Comparison of ENCODE assay signal across 11 cellular contexts in genomic region chr9:124399323-124399962, GRCh38. TPM values are rescaled to one million over a fixed set of nuclear protein-coding genes. Genes with fewer than 3 reads are reported as not detected.
DNase-seq lines count a peak whose midpoint lies in the region; ATAC-seq and TF ChIP-seq lines count a peak whose summit lies in the region.
"Had no signal": no experiment of that assay in that cellular context is flagged by ENCODE, and none has a peak within 500 bp of the region (broad histone marks: within the 10 kb centered on the region; RNA-seq: fewer than 3 reads in every experiment).

No MANE protein-coding gene starts in this region.

- H3K36me3 ChIP-seq in mucosa of descending colon (ENCODE audit: low read depth) (no peaks in the 10 kb centered on the region), vagina (peaks cover 0 to 27% of the 10 kb centered on the region in 2 donors)

- H3K4me1 ChIP-seq in mucosa of descending colon (ENCODE audit: low read depth) (no peaks in the 10 kb centered on the region), vagina (peaks cover 28% of the 10 kb centered on the region)

- TF ChIP-seq CTCF in epithelial cell of esophagus (IDR thresholded peaks at IDR 0.05; ENCODE audit: insufficient read depth, low read depth, low read length, missing control alignments) (peak; percentile 8), mucosa of descending colon (IDR thresholded peaks at IDR 0.05) (no peak), vagina (IDR thresholded peaks at IDR 0.05) (no peak)
- TF ChIP-seq CTCF in activated CD8-positive, alpha-beta T cell treated with anti-CD3 and anti-CD28 coated beads for 36 hours (IDR thresholded peaks at IDR 0.05): no peak

- H3K27me3 Mint-ChIP-seq in activated naive CD8-positive, alpha-beta T cell: no peaks in the 10 kb centered on the region
- H3K27me3 Mint-ChIP-seq in activated naive CD8-positive, alpha-beta T cell treated with anti-CD3 and anti-CD28 coated beads, Interleukin-2, amount 50 U/mL, for 24 hours: no peaks in the 10 kb centered on the region
- H3K27me3 Mint-ChIP-seq in activated CD8-positive, alpha-beta T cell treated with anti-CD3 and anti-CD28 coated beads for 36 hours: no peaks in the 10 kb centered on the region
- H3K27me3 Mint-ChIP-seq: activated naive CD8-positive, alpha-beta T cell treated with anti-CD3 and anti-CD28 coated beads for 36 hours; stimulated activated naive CD8-positive, alpha-beta T cell treated with anti-CD3 and anti-CD28 coated beads, Interleukin-15, Interleukin-2, amounts not matched to agents 100 ng/mL and 50 ng/mL, for 24 hours had no signal

- CTCF ChIA-PET in activated CD8-positive, alpha-beta T cell treated with anti-CD3 and anti-CD28 coated beads for 36 hours (lab: Charles Lee): interaction anchor here (0.8 to 4.1 kb wide), 4 partner anchors 12 to 372 kb away, joined by 3 to 28 read pairs (median 4); partner anchors contain the start of gene NR6A1

- H3K4me3 ChIP-seq in epithelial cell of esophagus (ENCODE audit: low read length) (no peak overlapping the region), mucosa of descending colon (no peak overlapping the region), vagina (no peak overlapping the region)

- no peaks in the 10 kb centered on the region for H3K9me3 Mint-ChIP-seq in activated naive CD8-positive, alpha-beta T cell (ENCODE audit: low read depth)
- H3K9me3 Mint-ChIP-seq in activated naive CD8-positive, alpha-beta T cell treated with anti-CD3 and anti-CD28 coated beads, Interleukin-2, amount 50 U/mL, for 24 hours: no peaks in the 10 kb centered on the region
- no peaks in the 10 kb centered on the region for H3K9me3 Mint-ChIP-seq in activated CD8-positive, alpha-beta T cell treated with anti-CD3 and anti-CD28 coated beads for 36 hours
- H3K9me3 Mint-ChIP-seq: activated naive CD8-positive, alpha-beta T cell treated with anti-CD3 and anti-CD28 coated beads for 36 hours; stimulated activated naive CD8-positive, alpha-beta T cell treated with anti-CD3 and anti-CD28 coated beads, Interleukin-15, Interleukin-2, amounts not matched to agents 100 ng/mL and 50 ng/mL, for 24 hours had no signal

- H3K36me3 Mint-ChIP-seq in activated naive CD8-positive, alpha-beta T cell: peaks cover 11% of the 10 kb centered on the region
- H3K36me3 Mint-ChIP-seq in activated naive CD8-positive, alpha-beta T cell treated with anti-CD3 and anti-CD28 coated beads, Interleukin-2, amount 50 U/mL, for 24 hours (ENCODE audit: low read depth): peaks cover 35% of the 10 kb centered on the region
- H3K36me3 Mint-ChIP-seq in activated CD8-positive, alpha-beta T cell treated with anti-CD3 and anti-CD28 coated beads for 36 hours (ENCODE audit: low read depth): peaks cover 20% of the 10 kb centered on the region

- no peak for TF ChIP-seq POLR2A in vagina (IDR thresholded peaks at IDR 0.05)

- H3K27ac ChIP-seq in vagina: peak overlapping the region; percentile 66

- peak overlapping the region; percentile 46 for H3K27ac Mint-ChIP-seq in activated naive CD8-positive, alpha-beta T cell
- H3K27ac Mint-ChIP-seq in activated naive CD8-positive, alpha-beta T cell treated with anti-CD3 and anti-CD28 coated beads, Interleukin-2, amount 50 U/mL, for 24 hours: no peak overlapping the region
- no peak overlapping the region for H3K27ac Mint-ChIP-seq in activated CD8-positive, alpha-beta T cell treated with anti-CD3 and anti-CD28 coated beads for 36 hours
- H3K27ac Mint-ChIP-seq: activated naive CD8-positive, alpha-beta T cell treated with anti-CD3 and anti-CD28 coated beads for 36 hours; stimulated activated naive CD8-positive, alpha-beta T cell treated with anti-CD3 and anti-CD28 coated beads, Interleukin-15, Interleukin-2, amounts not matched to agents 100 ng/mL and 50 ng/mL, for 24 hours had no signal

- H3K4me3 Mint-ChIP-seq in activated naive CD8-positive, alpha-beta T cell: no peak overlapping the region
- no peak overlapping the region for H3K4me3 Mint-ChIP-seq in activated naive CD8-positive, alpha-beta T cell treated with anti-CD3 and anti-CD28 coated beads, Interleukin-2, amount 50 U/mL, for 24 hours
- H3K4me3 Mint-ChIP-seq in activated CD8-positive, alpha-beta T cell treated with anti-CD3 and anti-CD28 coated beads for 36 hours: no peak overlapping the region
- H3K4me3 Mint-ChIP-seq: activated naive CD8-positive, alpha-beta T cell treated with anti-CD3 and anti-CD28 coated beads for 36 hours; stimulated activated naive CD8-positive, alpha-beta T cell treated with anti-CD3 and anti-CD28 coated beads, Interleukin-15, Interleukin-2, amounts not matched to agents 100 ng/mL and 50 ng/mL, for 24 hours had no signal

- POLR2A ChIA-PET in activated CD8-positive, alpha-beta T cell treated with anti-CD3 and anti-CD28 coated beads for 36 hours (lab: Charles Lee): interaction anchor here (1.1 kb wide), 1 partner anchor 11 kb away, joined by 3 read pairs; no protein-coding TSS in a partner anchor

- intact Hi-C loops in mucosa of descending colon (cut with DNase I, micrococcal nuclease): no loop called here
- intact Hi-C loops in vagina (cut with DNase I): no loop called here
- intact Hi-C loops in activated CD8-positive, alpha-beta T cell treated with anti-CD3 and anti-CD28 coated beads for 36 hours (cut with micrococcal nuclease): loop anchor here (10.0 kb wide), 1 partner anchor 275 kb away; no protein-coding TSS in a partner anchor

- no peaks in the 10 kb centered on the region for H3K9me3 ChIP-seq in mucosa of descending colon
- no peaks in the 10 kb centered on the region for H3K9me3 ChIP-seq in vagina

- no peak for DNase-seq in activated naive CD8-positive, alpha-beta T cell treated with anti-CD3 and anti-CD28 coated beads, Interleukin-2, amount 50 U/mL, for 24 hours
- DNase-seq in epithelial cell of esophagus (ENCODE audit: low read depth) (no peak), mucosa of descending colon (no peak), vagina (ENCODE audit: extremely low spot score in 2 of 2) (no peak)
- no peak for DNase-seq in activated CD4-positive, alpha-beta T cell treated with anti-CD3 and anti-CD28 coated beads, Interleukin-2, amount 50 U/mL, for 4 hours
- no peak for DNase-seq in activated CD8-positive, alpha-beta T cell treated with anti-CD3 and anti-CD28 coated beads for 36 hours
- DNase-seq: activated naive CD8-positive, alpha-beta T cell treated with anti-CD3 and anti-CD28 coated beads for 36 hours; NCI-H774 had no signal

- ATAC-seq in activated naive CD8-positive, alpha-beta T cell treated with anti-CD3 and anti-CD28 coated beads, Interleukin-2, amount 50 U/mL, for 24 hours: no peak
- peak; percentile 44 for ATAC-seq in mucosa of descending colon
- ATAC-seq in activated CD8-positive, alpha-beta T cell treated with anti-CD3 and anti-CD28 coated beads for 36 hours: no peak
- no peak for ATAC-seq in GM19023 (IDR thresholded peaks at IDR 0.05; ENCODE audit: unreplicated experiment)

- peaks cover 50% of the 10 kb centered on the region for H3K4me1 Mint-ChIP-seq in activated naive CD8-positive, alpha-beta T cell (ENCODE audit: low read depth)
- H3K4me1 Mint-ChIP-seq in activated naive CD8-positive, alpha-beta T cell treated with anti-CD3 and anti-CD28 coated beads, Interleukin-2, amount 50 U/mL, for 24 hours: peaks cover 13% of the 10 kb centered on the region
- peaks cover 34% of the 10 kb centered on the region for H3K4me1 Mint-ChIP-seq in activated CD8-positive, alpha-beta T cell treated with anti-CD3 and anti-CD28 coated beads for 36 hours (ENCODE audit: low read depth)

- no peaks in the 10 kb centered on the region for H3K27me3 ChIP-seq in vagina

RNA-seq across cellular contexts. Expression of gene PSMB7, which starts 15.8 kb away (rescaled TPM):
- 100 to 1,000 TPM in 1 of 3 donors, 10 to 100 TPM in 2; 83.6 to 120 (median 92.3) TPM for total RNA-seq in mucosa of descending colon
- total RNA-seq in vagina: 121 TPM
- 100 to 1,000 TPM; 155 to 170 TPM for total RNA-seq in activated CD8-positive, alpha-beta T cell treated with anti-CD3 and anti-CD28 coated beads for 36 hours

RNA-seq across cellular contexts. Expression of gene ADGRD2, which starts 50.8 kb away (rescaled TPM):
- total RNA-seq in mucosa of descending colon: not detected
- 4.2 TPM for total RNA-seq in vagina
- not detected for total RNA-seq in activated CD8-positive, alpha-beta T cell treated with anti-CD3 and anti-CD28 coated beads for 36 hours
- total RNA-seq: activated naive CD8-positive, alpha-beta T cell treated with anti-CD3 and anti-CD28 coated beads for 36 hours had no signal
